Comparison of ENCODE assay signal across 9 cellular contexts in the genomic region with DNA sequence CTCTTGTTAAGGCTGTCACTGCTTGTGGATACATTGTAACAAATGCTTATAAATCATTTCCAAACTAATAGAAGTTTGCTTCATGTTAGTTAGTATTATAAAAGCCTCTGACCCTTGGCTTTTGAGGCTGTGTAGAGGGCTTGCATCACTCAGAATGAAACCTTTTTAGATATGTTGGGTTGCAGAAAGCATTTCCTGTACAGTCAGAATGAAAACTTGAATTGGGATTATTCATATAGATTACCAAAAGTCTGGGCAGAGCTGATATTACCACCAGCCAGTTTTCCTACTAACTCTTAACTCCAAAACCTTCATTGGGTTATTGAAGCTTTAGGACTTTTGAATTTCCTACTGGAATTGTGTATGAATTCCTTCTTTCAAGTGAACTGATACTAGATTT. TPM values are rescaled to one million over a fixed set of nuclear protein-coding genes. Genes with fewer than 3 reads are reported as not detected.
DNase-seq lines count a peak whose midpoint lies in the region; ATAC-seq and TF ChIP-seq lines count a peak whose summit lies in the region.
"Had no signal": no experiment of that assay in that cellular context is flagged by ENCODE, and none has a peak within 500 bp of the region (broad histone marks: within the 10 kb centered on the region; RNA-seq: fewer than 3 reads in every experiment).

No MANE protein-coding gene starts in this region.

- DNase-seq in GM10248 (ENCODE audit: extremely low spot score) (peak; percentile 66), amniotic epithelial cell (ENCODE audit: low read depth) (peak; percentile 30), 8988T (no peak), WTC11 (ENCODE audit: low spot score) (no peak), NCI-H2171 (lab: John Stamatoyannopoulos, UW) (no peak)
- no peak for DNase-seq in stimulated activated CD8-positive, alpha-beta memory T cell treated with anti-CD3 and anti-CD28 coated beads, Interleukin-4, amount 100 ng/mL, for 48 hours
- DNase-seq: left ventricle myocardium inferior had no signal

- TF ChIP-seq CTCF in GM10248 (IDR thresholded peaks at IDR 0.05; ENCODE audit: control extremely low read depth, extremely low read depth, low read depth, missing control alignments) (no peak), WTC11 (IDR thresholded peaks at IDR 0.05) (no peak)

- ATAC-seq in GM19438 (IDR thresholded peaks at IDR 0.05; ENCODE audit: low read depth, unreplicated experiment), result peak; percentile 88
- ATAC-seq in HG03108 (IDR thresholded peaks at IDR 0.05; ENCODE audit: unreplicated experiment), result peak; percentile 76
- no peak for ATAC-seq in WTC11

- H3K36me3 Mint-ChIP-seq in WTC11, result peaks cover 9% of the 10 kb centered on the region

- H3K4me3 Mint-ChIP-seq in WTC11, result no peak overlapping the region

- POLR2A ChIA-PET in GM10248 (lab: Yijun Ruan, JAX) (interaction anchor here (0.6 kb wide), 1 partner anchor 196 kb away, joined by 3 read pairs; the partner anchor contains the start of gene MPZL3), WTC11 (lab: Charles Lee) (interaction anchor here (0.9 kb wide), 1 partner anchor 12 kb away, joined by 3 read pairs; the partner anchor contains the start of gene KMT2A)

- no peaks in the 10 kb centered on the region for H3K27me3 Mint-ChIP-seq in WTC11 (ENCODE audit: low read depth)

- H3K9me3 Mint-ChIP-seq in WTC11, result no peaks in the 10 kb centered on the region

- no peak overlapping the region for H3K27ac Mint-ChIP-seq in WTC11

- H3K4me1 Mint-ChIP-seq in WTC11, result peaks cover 6% of the 10 kb centered on the region

- CTCF ChIA-PET in GM10248 (lab: Yijun Ruan, JAX) (interaction anchor here (0.9 to 1.3 kb wide), 3 partner anchors 11 to 36 kb away, joined by 3 read pairs; no protein-coding TSS in a partner anchor), WTC11 (lab: Charles Lee) (no interaction called here)

TF ChIP-seq in WTC11, 78 proteins besides CTCF, POLR2A, EP300 and RAD21 (continues in another document):
- TF ChIP-seq NR1H2 (CRISPR knock-in tag; IDR thresholded peaks at IDR 0.05) (no peak), AFF4 (CRISPR knock-in tag; IDR thresholded peaks at IDR 0.05; ENCODE audit: borderline replicate concordance) (no peak), TP53 (CRISPR knock-in tag; IDR thresholded peaks at IDR 0.05) (no peak), SP1 (CRISPR knock-in tag; conservative IDR thresholded peaks at IDR 0.05) (no peak), ZNF532 (CRISPR knock-in tag; IDR thresholded peaks at IDR 0.05; ENCODE audit: borderline replicate concordance) (no peak), EMX1 (CRISPR knock-in tag; IDR thresholded peaks at IDR 0.05) (no peak), PRDM15 (CRISPR knock-in tag; IDR thresholded peaks at IDR 0.05) (no peak)
- TF ChIP-seq, protein P1, sequence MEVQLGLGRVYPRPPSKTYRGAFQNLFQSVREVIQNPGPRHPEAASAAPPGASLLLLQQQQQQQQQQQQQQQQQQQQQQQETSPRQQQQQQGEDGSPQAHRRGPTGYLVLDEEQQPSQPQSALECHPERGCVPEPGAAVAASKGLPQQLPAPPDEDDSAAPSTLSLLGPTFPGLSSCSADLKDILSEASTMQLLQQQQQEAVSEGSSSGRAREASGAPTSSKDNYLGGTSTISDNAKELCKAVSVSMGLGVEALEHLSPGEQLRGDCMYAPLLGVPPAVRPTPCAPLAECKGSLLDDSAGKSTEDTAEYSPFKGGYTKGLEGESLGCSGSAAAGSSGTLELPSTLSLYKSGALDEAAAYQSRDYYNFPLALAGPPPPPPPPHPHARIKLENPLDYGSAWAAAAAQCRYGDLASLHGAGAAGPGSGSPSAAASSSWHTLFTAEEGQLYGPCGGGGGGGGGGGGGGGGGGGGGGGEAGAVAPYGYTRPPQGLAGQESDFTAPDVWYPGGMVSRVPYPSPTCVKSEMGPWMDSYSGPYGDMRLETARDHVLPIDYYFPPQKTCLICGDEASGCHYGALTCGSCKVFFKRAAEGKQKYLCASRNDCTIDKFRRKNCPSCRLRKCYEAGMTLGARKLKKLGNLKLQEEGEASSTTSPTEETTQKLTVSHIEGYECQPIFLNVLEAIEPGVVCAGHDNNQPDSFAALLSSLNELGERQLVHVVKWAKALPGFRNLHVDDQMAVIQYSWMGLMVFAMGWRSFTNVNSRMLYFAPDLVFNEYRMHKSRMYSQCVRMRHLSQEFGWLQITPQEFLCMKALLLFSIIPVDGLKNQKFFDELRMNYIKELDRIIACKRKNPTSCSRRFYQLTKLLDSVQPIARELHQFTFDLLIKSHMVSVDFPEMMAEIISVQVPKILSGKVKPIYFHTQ (CRISPR knock-in tag; IDR thresholded peaks at IDR 0.05), result no peak

RNA-seq across cellular contexts. Expression of gene KMT2A, which starts 12.0 kb away (rescaled TPM):
- total RNA-seq in WTC11 (2021), result 54.0 to 59.1 TPM (median 54.8 TPM) in 3 replicates

RNA-seq across cellular contexts. Expression of gene ATP5MG, which starts 46.9 kb away (rescaled TPM):
- 236 to 251 TPM (median 239 TPM) in 3 replicates for total RNA-seq in WTC11 (2021)

Comparison
In these comparisons a context has a peak if more than half of its experiments do, and no peak if none do; other contexts are left out.
1. DNase-seq: peak in GM10248 (single experiment) and amniotic epithelial cell (single experiment); none in 8988T (single experiment), WTC11 (single experiment), NCI-H2171 (single experiment) and stimulated activated CD8-positive, alpha-beta memory T cell treated with anti-CD3 and anti-CD28 coated beads, Interleukin-4, amount 100 ng/mL, for 48 hours (single experiment).